Comparison of ENCODE assay signal across 1 cellular context in genomic region chr16:68328151-68328859, GRCh38.
TF ChIP-seq lines count a peak whose summit lies in the region.

No MANE protein-coding gene starts in this region.

TF ChIP-seq in HepG2, 621 proteins besides CTCF, POLR2A, EP300 and RAD21 (continued from another document and continues in another):
- TF ChIP-seq DZIP1 (CRISPR knock-in tag; IDR thresholded peaks at IDR 0.05) = no peak
- TF ChIP-seq TRIM22 (IDR thresholded peaks at IDR 0.05) = no peak
- no peak for TF ChIP-seq BCLAF1 (IDR thresholded peaks at IDR 0.05)
- TF ChIP-seq HOXA9 (CRISPR knock-in tag; IDR thresholded peaks at IDR 0.05; ENCODE audit: borderline replicate concordance) = no peak
- no peak for TF ChIP-seq ZNF496 (CRISPR knock-in tag; IDR thresholded peaks at IDR 0.05; ENCODE audit: insufficient replicate concordance)
- no peak for TF ChIP-seq PCBP2 (optimal IDR thresholded peaks at IDR 0.05; ENCODE audit: low read depth, low read length, poor library complexity, severe bottlenecking)
- no peak for TF ChIP-seq ZKSCAN8 (CRISPR knock-in tag; IDR thresholded peaks at IDR 0.05; ENCODE audit: borderline replicate concordance)
- peak in 1 of 2 experiments; percentile 47; a peak in 1 of 4 replicates for TF ChIP-seq NR2F1 (CRISPR knock-in tag; IDR thresholded peaks at IDR 0.05)
- TF ChIP-seq ZBTB10 (CRISPR knock-in tag; IDR thresholded peaks at IDR 0.05; ENCODE audit: borderline replicate concordance) = no peak
- TF ChIP-seq JUNB (CRISPR knock-in tag; IDR thresholded peaks at IDR 0.05; ENCODE audit: borderline replicate concordance) = no peak
- TF ChIP-seq ZNF629 (CRISPR knock-in tag; conservative IDR thresholded peaks at IDR 0.05) = no peak
- TF ChIP-seq ZNF574 (CRISPR knock-in tag; IDR thresholded peaks at IDR 0.05) = peak; percentile 49; the same call in 1 of the 2 replicates
- peak; percentile 62; the same call in 1 of the 2 replicates for TF ChIP-seq ETV5 (CRISPR knock-in tag; IDR thresholded peaks at IDR 0.05; ENCODE audit: borderline replicate concordance)
- TF ChIP-seq LBX2 (CRISPR knock-in tag; IDR thresholded peaks at IDR 0.05; ENCODE audit: borderline replicate concordance) = no peak
- TF ChIP-seq PATZ1 (CRISPR knock-in tag; IDR thresholded peaks at IDR 0.05) = peak; percentile 75
- no peak for TF ChIP-seq MAX (IDR thresholded peaks at IDR 0.05)
- peak; percentile 37 for TF ChIP-seq CREM (IDR thresholded peaks at IDR 0.05)
- TF ChIP-seq CREM (CRISPR knock-in tag; IDR thresholded peaks at IDR 0.05) = no peak
- TF ChIP-seq PAX8 (CRISPR knock-in tag; IDR thresholded peaks at IDR 0.05; ENCODE audit: borderline replicate concordance) = no peak
- no peak for TF ChIP-seq ZNF569 (CRISPR knock-in tag; IDR thresholded peaks at IDR 0.05; ENCODE audit: borderline replicate concordance)
- no peak for TF ChIP-seq AGO1 (IDR thresholded peaks at IDR 0.05; ENCODE audit: low read depth, low read length, poor library complexity, severe bottlenecking)
- no peak for TF ChIP-seq ZNF75D (CRISPR knock-in tag; IDR thresholded peaks at IDR 0.05; ENCODE audit: borderline replicate concordance)
- no peak for TF ChIP-seq DBP (CRISPR knock-in tag; IDR thresholded peaks at IDR 0.05; ENCODE audit: not compliant biosample characterization)
- TF ChIP-seq CBFB (CRISPR knock-in tag; IDR thresholded peaks at IDR 0.05) = peak; percentile 44; the same call in 1 of the 2 replicates
- no peak for TF ChIP-seq BHLHE40 (IDR thresholded peaks at IDR 0.05; ENCODE audit: low read length)
- TF ChIP-seq MXI1 (IDR thresholded peaks at IDR 0.05; ENCODE audit: borderline replicate concordance, low read depth, low read length) = peak; percentile 49; the same call in 1 of the 3 replicates
- TF ChIP-seq CAMTA2 (CRISPR knock-in tag; IDR thresholded peaks at IDR 0.05; ENCODE audit: borderline replicate concordance) = no peak
- no peak for TF ChIP-seq HNRNPLL (IDR thresholded peaks at IDR 0.05; ENCODE audit: low read depth, low read length, poor library complexity, severe bottlenecking)
- no peak for TF ChIP-seq KLF9 (CRISPR knock-in tag; IDR thresholded peaks at IDR 0.05; ENCODE audit: low read depth)
- no peak for TF ChIP-seq NFE2L1 (CRISPR knock-in tag; IDR thresholded peaks at IDR 0.05; ENCODE audit: borderline replicate concordance)
- no peak for TF ChIP-seq ELK4 (CRISPR knock-in tag; IDR thresholded peaks at IDR 0.05; ENCODE audit: borderline replicate concordance)
- no peak; the same call in 1 of the 2 replicates for TF ChIP-seq ZNF503 (CRISPR knock-in tag; IDR thresholded peaks at IDR 0.05)
- TF ChIP-seq ZNF160 (CRISPR knock-in tag; IDR thresholded peaks at IDR 0.05) = no peak
- no peak for TF ChIP-seq ZFP90 (CRISPR knock-in tag; IDR thresholded peaks at IDR 0.05; ENCODE audit: borderline replicate concordance)
- TF ChIP-seq ZNF20 (CRISPR knock-in tag; IDR thresholded peaks at IDR 0.05) = peak; percentile 78; the same call in 1 of the 2 replicates
- peak; percentile 79; the same call in 1 of the 2 replicates for TF ChIP-seq THRA (CRISPR knock-in tag; IDR thresholded peaks at IDR 0.05; ENCODE audit: borderline replicate concordance)
- TF ChIP-seq MZF1 (CRISPR knock-in tag; IDR thresholded peaks at IDR 0.05; ENCODE audit: borderline replicate concordance) = no peak
